Comparison of ENCODE assay signal across 13 cellular contexts in the genomic region with DNA sequence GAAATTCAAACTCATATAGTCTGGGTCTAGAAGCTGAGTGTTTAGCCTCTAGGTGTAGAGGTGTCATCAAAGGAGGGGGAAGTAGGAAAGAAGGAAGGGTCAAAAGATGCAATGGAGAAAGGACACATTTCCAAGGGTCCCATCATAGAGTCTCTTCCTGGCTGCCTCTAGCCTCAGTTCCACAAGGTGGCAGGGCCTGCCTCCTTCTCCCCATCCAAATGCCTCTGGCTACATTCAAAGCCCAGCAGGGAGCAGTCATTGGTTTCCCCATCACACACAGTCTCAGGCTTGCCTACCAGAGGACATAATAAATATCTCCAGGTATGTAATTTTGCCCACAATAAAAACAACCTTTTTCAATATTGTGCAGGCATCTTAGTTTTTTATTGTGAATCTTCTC. TPM values are rescaled to one million over a fixed set of nuclear protein-coding genes. Genes with fewer than 3 reads are reported as not detected.
A peak's percentile ranks its signal among the peaks of the same experiment; 100 is the strongest.
DNase-seq lines count a peak whose midpoint lies in the region; ATAC-seq and TF ChIP-seq lines count a peak whose summit lies in the region.
"Had no signal": no experiment of that assay in that cellular context is flagged by ENCODE, and none has a peak within 500 bp of the region (broad histone marks: within the 10 kb centered on the region; RNA-seq: fewer than 3 reads in every experiment).

No MANE protein-coding gene starts in this region.

- CTCF ChIA-PET in activated CD4-positive, alpha-beta T cell treated with anti-CD3 and anti-CD28 coated beads for 36 hours (lab: Charles Lee): interaction anchor here (2.8 kb wide), 1 partner anchor 12 kb away, joined by 17 read pairs; no protein-coding TSS in a partner anchor

- ATAC-seq in activated CD4-positive, alpha-beta T cell treated with anti-CD3 and anti-CD28 coated beads for 36 hours: no peak
- ATAC-seq in GM21390 (IDR thresholded peaks at IDR 0.05; ENCODE audit: unreplicated experiment) (no peak), psoas muscle (no peak)
- no peak for ATAC-seq in natural killer cell treated with Interleukin-12 subunit alpha and Interleukin-12 subunit beta and Interleukin-15 and Interleukin-18, amount 100 ng/mL, for 72 hours

- H3K27me3 ChIP-seq in Loucy (ENCODE audit: insufficient read depth, low read length, poor library complexity, severe bottlenecking): no peaks in the 10 kb centered on the region
- H3K27me3 ChIP-seq in psoas muscle (ENCODE audit: insufficient read depth in 3 of 3, low read length in 2 of 3): no peaks in the 10 kb centered on the region
- H3K27me3 ChIP-seq: dorsolateral prefrontal cortex had no signal

- H3K9me3 ChIP-seq in Loucy (ENCODE audit: insufficient read depth, low read depth, low read length) (no peaks in the 10 kb centered on the region), psoas muscle (no peaks in the 10 kb centered on the region)

- H3K4me1 Mint-ChIP-seq in activated CD4-positive, alpha-beta T cell treated with anti-CD3 and anti-CD28 coated beads for 36 hours: peaks cover 19% of the 10 kb centered on the region
- peaks cover 13% of the 10 kb centered on the region in 2 donors for H3K4me1 Mint-ChIP-seq in natural killer cell treated with Interleukin-12 subunit alpha and Interleukin-12 subunit beta and Interleukin-15 and Interleukin-18, amount 100 ng/mL, for 72 hours (ENCODE audit: low read depth in 2 of 2)

- H2AFZ ChIP-seq in Loucy (ENCODE audit: low read length): no peak overlapping the region

- peaks cover 8% of the 10 kb centered on the region for H3K36me3 Mint-ChIP-seq in activated CD4-positive, alpha-beta T cell treated with anti-CD3 and anti-CD28 coated beads for 36 hours (ENCODE audit: low read depth)
- H3K36me3 Mint-ChIP-seq in natural killer cell treated with Interleukin-12 subunit alpha and Interleukin-12 subunit beta and Interleukin-15 and Interleukin-18, amount 100 ng/mL, for 72 hours: peaks cover 5% of the 10 kb centered on the region

- H3K27ac Mint-ChIP-seq in activated CD4-positive, alpha-beta T cell treated with anti-CD3 and anti-CD28 coated beads for 36 hours: no peak overlapping the region
- no peak overlapping the region for H3K27ac Mint-ChIP-seq in natural killer cell treated with Interleukin-12 subunit alpha and Interleukin-12 subunit beta and Interleukin-15 and Interleukin-18, amount 100 ng/mL, for 72 hours
- H3K27ac Mint-ChIP-seq: CD4-positive, CD25-positive, alpha-beta regulatory T cell had no signal

- peak; percentile 27 for DNase-seq in activated CD4-positive, alpha-beta T cell treated with anti-CD3 and anti-CD28 coated beads for 36 hours
- DNase-seq in activated CD4-positive, alpha-beta T cell treated with anti-CD3 and anti-CD28 coated beads, Interleukin-2, amount 50 U/mL, for 48 hours: no peak
- DNase-seq in UCSD-AML1 (lab: John Stamatoyannopoulos, UW; ENCODE audit: unreplicated experiment): peak; percentile 27
- DNase-seq in retinal pigment epithelial cell (ENCODE audit: low read depth): no peak
- no peak for DNase-seq in psoas muscle
- no peak for DNase-seq in natural killer cell treated with Interleukin-12 subunit alpha and Interleukin-12 subunit beta and Interleukin-15 and Interleukin-18, amount 100 ng/mL, for 72 hours (ENCODE audit: low spot score)
- DNase-seq: activated gamma-delta T cell; CD4-positive, CD25-positive, alpha-beta regulatory T cell; dorsolateral prefrontal cortex; head of caudate nucleus had no signal

- no peaks in the 10 kb centered on the region for H3K9me2 ChIP-seq in Loucy (replicated peaks; ENCODE audit: low read depth, low read length)

- H4K20me1 ChIP-seq in Loucy (ENCODE audit: insufficient read depth, low read length, poor library complexity, severe bottlenecking): peaks cover 25% of the 10 kb centered on the region

- H3K4me1 ChIP-seq in Loucy (ENCODE audit: insufficient read depth, low read length, poor library complexity, severe bottlenecking) (peaks cover 23% of the 10 kb centered on the region), psoas muscle (peaks cover 10% of the 10 kb centered on the region)

- H3K27ac ChIP-seq in psoas muscle: no peak overlapping the region
- H3K27ac ChIP-seq: dorsolateral prefrontal cortex had no signal

- intact Hi-C loops in activated CD4-positive, alpha-beta T cell treated with anti-CD3 and anti-CD28 coated beads for 36 hours (cut with DNase I, micrococcal nuclease): loop anchor here (10.0 kb wide), 2 partner anchors 152 to 768 kb away; a partner anchor contains a TSS
- intact Hi-C loops in psoas muscle (cut with DNase I): no loop called here

- no peak overlapping the region for H3K4me2 ChIP-seq in Loucy (ENCODE audit: low read depth, low read length, poor library complexity, severe bottlenecking)

- peak; percentile 49 for TF ChIP-seq CTCF in Loucy (conservative IDR thresholded peaks at IDR 0.05; ENCODE audit: low read length)
- TF ChIP-seq CTCF in retinal pigment epithelial cell (conservative IDR thresholded peaks at IDR 0.05; ENCODE audit: low read depth, low read length): peak; percentile 19
- no peak for TF ChIP-seq CTCF in psoas muscle (IDR thresholded peaks at IDR 0.05)

- H3K79me2 ChIP-seq in Loucy (ENCODE audit: insufficient read depth, low read length): peaks cover 29% of the 10 kb centered on the region

- peaks cover 11% of the 10 kb centered on the region for H3K36me3 ChIP-seq in Loucy (ENCODE audit: insufficient read depth, low read length)
- H3K36me3 ChIP-seq in psoas muscle (ENCODE audit: insufficient read depth in 1 of 2, low read depth in 1 of 2): peaks cover 0 to 19% of the 10 kb centered on the region in 2 donors

- H3K9me3 Mint-ChIP-seq in activated CD4-positive, alpha-beta T cell treated with anti-CD3 and anti-CD28 coated beads for 36 hours (ENCODE audit: low read depth): no peaks in the 10 kb centered on the region
- no peaks in the 10 kb centered on the region for H3K9me3 Mint-ChIP-seq in natural killer cell treated with Interleukin-12 subunit alpha and Interleukin-12 subunit beta and Interleukin-15 and Interleukin-18, amount 100 ng/mL, for 72 hours

- H3K4me3 ChIP-seq in Loucy (ENCODE audit: low read length, poor library complexity, severe bottlenecking) (no peak overlapping the region), retinal pigment epithelial cell (ENCODE audit: low read length) (no peak overlapping the region), psoas muscle (no peak overlapping the region)
- H3K4me3 ChIP-seq: dorsolateral prefrontal cortex had no signal

- no peaks in the 10 kb centered on the region for H3F3A ChIP-seq in Loucy (ENCODE audit: low read depth)

- POLR2A ChIA-PET in activated CD4-positive, alpha-beta T cell treated with anti-CD3 and anti-CD28 coated beads for 36 hours (lab: Charles Lee): no interaction called here

- H3K4me3 Mint-ChIP-seq in activated CD4-positive, alpha-beta T cell treated with anti-CD3 and anti-CD28 coated beads for 36 hours: no peak overlapping the region
- no peak overlapping the region for H3K4me3 Mint-ChIP-seq in natural killer cell treated with Interleukin-12 subunit alpha and Interleukin-12 subunit beta and Interleukin-15 and Interleukin-18, amount 100 ng/mL, for 72 hours

- no peaks in the 10 kb centered on the region for H3K27me3 Mint-ChIP-seq in activated CD4-positive, alpha-beta T cell treated with anti-CD3 and anti-CD28 coated beads for 36 hours
- H3K27me3 Mint-ChIP-seq in natural killer cell treated with Interleukin-12 subunit alpha and Interleukin-12 subunit beta and Interleukin-15 and Interleukin-18, amount 100 ng/mL, for 72 hours: no peaks in the 10 kb centered on the region

- no peak overlapping the region for H3K9ac ChIP-seq in Loucy (ENCODE audit: low read depth, low read length, poor library complexity, severe bottlenecking)

RNA-seq across cellular contexts. Expression of a gene that starts 2.1 kb away (rescaled TPM):
- 100 to 1,000 TPM; 293 to 360 TPM for total RNA-seq in activated CD4-positive, alpha-beta T cell treated with anti-CD3 and anti-CD28 coated beads for 36 hours
- 100 to 1,000 TPM in 3 of 4 donors, 10 to 100 TPM in 1; 96.9 to 190 (median 149) TPM for total RNA-seq in psoas muscle
- 100 to 1,000 TPM; 129 to 353 (median 199) TPM for polyA plus RNA-seq in psoas muscle
- total RNA-seq in natural killer cell treated with Interleukin-12 subunit alpha and Interleukin-12 subunit beta and Interleukin-15 and Interleukin-18, amount 100 ng/mL, for 72 hours: 100 to 1,000 TPM; 225 to 394 TPM

RNA-seq across cellular contexts. Expression of a gene that starts 27.5 kb away (rescaled TPM):
- total RNA-seq in activated CD4-positive, alpha-beta T cell treated with anti-CD3 and anti-CD28 coated beads for 36 hours: not detected
- total RNA-seq in psoas muscle: not detected
- under 1 TPM in 1 of 3 donors, not detected in 2; 0.03 TPM for polyA plus RNA-seq in psoas muscle
- not detected for total RNA-seq in natural killer cell treated with Interleukin-12 subunit alpha and Interleukin-12 subunit beta and Interleukin-15 and Interleukin-18, amount 100 ng/mL, for 72 hours
- total RNA-seq: CD4-positive, CD25-positive, alpha-beta regulatory T cell; dorsolateral prefrontal cortex; mesenteric fat pad had no signal
- polyA plus RNA-seq: CD4-positive, CD25-positive, alpha-beta regulatory T cell had no signal

Comparison
In these comparisons a context has a peak if more than half of its experiments do, and no peak if none do; other contexts are left out.
1. DNase-seq: peak in activated CD4-positive, alpha-beta T cell treated with anti-CD3 and anti-CD28 coated beads for 36 hours (single experiment) and UCSD-AML1 (single experiment); none in activated CD4-positive, alpha-beta T cell treated with anti-CD3 and anti-CD28 coated beads, Interleukin-2, amount 50 U/mL, for 48 hours (0 of 2), retinal pigment epithelial cell (single experiment), psoas muscle (0 of 2) and natural killer cell treated with Interleukin-12 subunit alpha and Interleukin-12 subunit beta and Interleukin-15 and Interleukin-18, amount 100 ng/mL, for 72 hours (single experiment).
2. intact Hi-C loops: an anchor here in activated CD4-positive, alpha-beta T cell treated with anti-CD3 and anti-CD28 coated beads for 36 hours (10.0 kb wide); none called in psoas muscle.